Comparison of ENCODE assay signal across 8 cellular contexts in genomic region chr6:79536969-79537747, GRCh38. TPM values are rescaled to one million over a fixed set of nuclear protein-coding genes. Genes with fewer than 3 reads are reported as not detected.
DNase-seq lines count a peak whose midpoint lies in the region; ATAC-seq and TF ChIP-seq lines count a peak whose summit lies in the region.

Gene LCA5 (minus strand): TSS chr6:79537430. CDS start chr6:79518894, 18,536 bp downstream.

- TF ChIP-seq CTCF in lung (IDR thresholded peaks at IDR 0.05; ENCODE audit: control extremely low read depth, extremely low read depth): no peak

- H3K36me3 Mint-ChIP-seq in CD4-positive, CD25-positive, alpha-beta regulatory T cell: no peaks in the 10 kb centered on the region
- H3K36me3 Mint-ChIP-seq in activated CD8-positive, alpha-beta T cell treated with anti-CD3 and anti-CD28 coated beads, Interleukin-2, amount 10 ng/mL, durations not matched to agents 7 days and 5 days (ENCODE audit: low read depth): no peaks in the 10 kb centered on the region
- peaks cover 3% of the 10 kb centered on the region for H3K36me3 Mint-ChIP-seq in effector memory CD8-positive, alpha-beta T cell (ENCODE audit: insufficient read depth)

- H3K4me1 Mint-ChIP-seq in CD4-positive, CD25-positive, alpha-beta regulatory T cell: no peaks in the 10 kb centered on the region
- H3K4me1 Mint-ChIP-seq in activated CD8-positive, alpha-beta T cell treated with anti-CD3 and anti-CD28 coated beads, Interleukin-2, amount 10 ng/mL, durations not matched to agents 7 days and 5 days (ENCODE audit: low read depth): no peaks in the 10 kb centered on the region
- H3K4me1 Mint-ChIP-seq in effector memory CD8-positive, alpha-beta T cell (ENCODE audit: low read depth in 2 of 2): no peaks in the 10 kb centered on the region

- peak within 1 kb of the TSS; percentile 73 for H3K4me3 ChIP-seq in CD4-positive, CD25-positive, alpha-beta regulatory T cell (ENCODE audit: low read depth, low read length)
- H3K4me3 ChIP-seq in lung: peak within 1 kb of the TSS; percentile 83

- no peak within 1 kb of the TSS for H3K27ac ChIP-seq in CD4-positive, CD25-positive, alpha-beta regulatory T cell (ENCODE audit: insufficient read depth, low read length, poor library complexity, severe bottlenecking)
- peak within 1 kb of the TSS; percentile 90 to 97 for H3K27ac ChIP-seq in lung (ENCODE audit: low read depth in 1 of 2, low read length in 1 of 2)

- WGBS in lung, 2 donors: 0 to 1% methylated on average over 55 of the region's 55 CpGs

- peaks cover 0 to 2% of the 10 kb centered on the region in 2 experiments for H3K9me3 ChIP-seq in CD4-positive, CD25-positive, alpha-beta regulatory T cell (ENCODE audit: control insufficient read depth in 2 of 2, low read length in 2 of 2)
- H3K9me3 ChIP-seq in lung (ENCODE audit: control insufficient read depth in 2 of 2, insufficient read depth in 1 of 2, low read length in 1 of 2): no peaks in the 10 kb centered on the region

- peak; percentile 95 to 97 for ATAC-seq in CD4-positive, CD25-positive, alpha-beta regulatory T cell (ENCODE audit: low read depth in 2 of 2)
- peak; percentile 99 for ATAC-seq in GM19372 (IDR thresholded peaks at IDR 0.05; ENCODE audit: low read depth, unreplicated experiment)
- peak; percentile 99 for ATAC-seq in HG03469 (IDR thresholded peaks at IDR 0.05; ENCODE audit: unreplicated experiment)
- ATAC-seq in activated CD8-positive, alpha-beta T cell treated with anti-CD3 and anti-CD28 coated beads, Interleukin-2, amount 10 ng/mL, durations not matched to agents 7 days and 5 days: peak; percentile 100
- ATAC-seq in effector memory CD8-positive, alpha-beta T cell (replicated peaks): peak; percentile 92
- ATAC-seq in lung (ENCODE audit: insufficient read depth, low FRiP score): peak; percentile 98

- peaks cover 0 to 2% (median 0%) of the 10 kb centered on the region in 7 donors for H3K9me3 Mint-ChIP-seq in CD4-positive, CD25-positive, alpha-beta regulatory T cell
- no peaks in the 10 kb centered on the region for H3K9me3 Mint-ChIP-seq in activated CD8-positive, alpha-beta T cell treated with anti-CD3 and anti-CD28 coated beads, Interleukin-2, amount 10 ng/mL, durations not matched to agents 7 days and 5 days (ENCODE audit: insufficient read depth)
- H3K9me3 Mint-ChIP-seq in effector memory CD8-positive, alpha-beta T cell: peaks cover 6% of the 10 kb centered on the region in 2 donors

- no peak within 1 kb of the TSS for H3K27ac Mint-ChIP-seq in CD4-positive, CD25-positive, alpha-beta regulatory T cell
- H3K27ac Mint-ChIP-seq in activated CD8-positive, alpha-beta T cell treated with anti-CD3 and anti-CD28 coated beads, Interleukin-2, amount 10 ng/mL, durations not matched to agents 7 days and 5 days: no peak within 1 kb of the TSS
- no peak within 1 kb of the TSS for H3K27ac Mint-ChIP-seq in effector memory CD8-positive, alpha-beta T cell

- no peak within 1 kb of the TSS for H3K4me3 Mint-ChIP-seq in CD4-positive, CD25-positive, alpha-beta regulatory T cell
- no peak within 1 kb of the TSS for H3K4me3 Mint-ChIP-seq in activated CD8-positive, alpha-beta T cell treated with anti-CD3 and anti-CD28 coated beads, Interleukin-2, amount 10 ng/mL, durations not matched to agents 7 days and 5 days
- no peak within 1 kb of the TSS for H3K4me3 Mint-ChIP-seq in effector memory CD8-positive, alpha-beta T cell

- no peaks in the 10 kb centered on the region for H3K36me3 ChIP-seq in CD4-positive, CD25-positive, alpha-beta regulatory T cell (ENCODE audit: control insufficient read depth, insufficient read depth, low read length)
- peaks cover 0 to 2% of the 10 kb centered on the region in 2 donors for H3K36me3 ChIP-seq in lung (ENCODE audit: control insufficient read depth in 2 of 2, insufficient read depth in 2 of 2, low read length in 2 of 2)

- peaks cover 18% of the 10 kb centered on the region for H3K27me3 Mint-ChIP-seq in CD4-positive, CD25-positive, alpha-beta regulatory T cell
- H3K27me3 Mint-ChIP-seq in activated CD8-positive, alpha-beta T cell treated with anti-CD3 and anti-CD28 coated beads, Interleukin-2, amount 10 ng/mL, durations not matched to agents 7 days and 5 days (ENCODE audit: low read depth): peaks cover 14% of the 10 kb centered on the region
- peaks cover 0 to 10% of the 10 kb centered on the region in 2 donors for H3K27me3 Mint-ChIP-seq in effector memory CD8-positive, alpha-beta T cell

- CTCF ChIA-PET in activated CD8-positive, alpha-beta T cell treated with anti-CD3 and anti-CD28 coated beads, Interleukin-2, amount 10 ng/mL, durations not matched to agents 7 days and 5 days (lab: Charles Lee): no interaction called here

- POLR2A ChIA-PET in activated CD8-positive, alpha-beta T cell treated with anti-CD3 and anti-CD28 coated beads, Interleukin-2, amount 10 ng/mL, durations not matched to agents 7 days and 5 days (lab: Charles Lee): interaction anchor here (1.6 kb wide), 1 partner anchor 459 kb away, joined by 5 read pairs; the partner anchor contains the start of gene PHIP

- DNase-seq in CD4-positive, CD25-positive, alpha-beta regulatory T cell: peak; percentile 61 to 89 (median 82)
- peak; percentile 100 for DNase-seq in NCI-H69 (lab: John Stamatoyannopoulos, UW)
- DNase-seq in activated CD8-positive, alpha-beta T cell treated with anti-CD3 and anti-CD28 coated beads, Interleukin-2, amount 10 ng/mL, durations not matched to agents 7 days and 5 days: peak; percentile 86
- DNase-seq in effector memory CD8-positive, alpha-beta T cell: peak; percentile 47 to 66 (median 54)
- DNase-seq in lung (ENCODE audit: low spot score): peak; percentile 93
- DNase-seq in stimulated activated CD4-positive, alpha-beta T cell treated with anti-CD3 and anti-CD28 coated beads, TNF-alpha, amount 100 ng/mL, for 1 hour (ENCODE audit: low read depth in 3 of 3, low spot score in 1 of 3): peak; percentile 12 to 63 (median 55)

- H3K27me3 ChIP-seq in CD4-positive, CD25-positive, alpha-beta regulatory T cell (ENCODE audit: control insufficient read depth, insufficient read depth, low read length): peaks cover 10% of the 10 kb centered on the region
- no peaks in the 10 kb centered on the region for H3K27me3 ChIP-seq in lung (ENCODE audit: control insufficient read depth, insufficient read depth)

- H3K4me1 ChIP-seq in CD4-positive, CD25-positive, alpha-beta regulatory T cell (ENCODE audit: control insufficient read depth, insufficient read depth, low read length, poor library complexity, severe bottlenecking): peaks cover 11% of the 10 kb centered on the region
- H3K4me1 ChIP-seq in lung (ENCODE audit: control insufficient read depth in 2 of 2, insufficient read depth in 2 of 2, low read length in 2 of 2): peaks cover 0 to 3% of the 10 kb centered on the region in 2 donors

RNA-seq across cellular contexts. Expression of gene LCA5, which starts in this region (rescaled TPM):
- total RNA-seq in CD4-positive, CD25-positive, alpha-beta regulatory T cell: 0.30 TPM
- polyA plus RNA-seq in CD4-positive, CD25-positive, alpha-beta regulatory T cell: under 1 TPM in 2 of 4 donors, not detected in 2; 0.08 to 0.17 TPM
- total RNA-seq in activated CD8-positive, alpha-beta T cell treated with anti-CD3 and anti-CD28 coated beads, Interleukin-2, amount 10 ng/mL, durations not matched to agents 7 days and 5 days: not detected
- 10 to 100 TPM in 1 of 2 donors, 1 to 10 TPM in 1; 7.7 to 27.3 TPM for total RNA-seq in lung
- 1 to 10 TPM; 1.6 to 2.4 TPM for polyA plus RNA-seq in lung

Comparison
In these comparisons a context has a peak if more than half of its experiments do, and no peak if none do; other contexts are left out.
1. Peak in DNase-seq, ATAC-seq and H3K4me3 ChIP-seq in CD4-positive, CD25-positive, alpha-beta regulatory T cell; RNA of the gene not detected or under 1 TPM.
2. Peak in DNase-seq and ATAC-seq in activated CD8-positive, alpha-beta T cell treated with anti-CD3 and anti-CD28 coated beads, Interleukin-2, amount 10 ng/mL, durations not matched to agents 7 days and 5 days; RNA of the gene not detected or under 1 TPM.